1 cellular context compared by ENCODE assay signal in the genomic region with DNA sequence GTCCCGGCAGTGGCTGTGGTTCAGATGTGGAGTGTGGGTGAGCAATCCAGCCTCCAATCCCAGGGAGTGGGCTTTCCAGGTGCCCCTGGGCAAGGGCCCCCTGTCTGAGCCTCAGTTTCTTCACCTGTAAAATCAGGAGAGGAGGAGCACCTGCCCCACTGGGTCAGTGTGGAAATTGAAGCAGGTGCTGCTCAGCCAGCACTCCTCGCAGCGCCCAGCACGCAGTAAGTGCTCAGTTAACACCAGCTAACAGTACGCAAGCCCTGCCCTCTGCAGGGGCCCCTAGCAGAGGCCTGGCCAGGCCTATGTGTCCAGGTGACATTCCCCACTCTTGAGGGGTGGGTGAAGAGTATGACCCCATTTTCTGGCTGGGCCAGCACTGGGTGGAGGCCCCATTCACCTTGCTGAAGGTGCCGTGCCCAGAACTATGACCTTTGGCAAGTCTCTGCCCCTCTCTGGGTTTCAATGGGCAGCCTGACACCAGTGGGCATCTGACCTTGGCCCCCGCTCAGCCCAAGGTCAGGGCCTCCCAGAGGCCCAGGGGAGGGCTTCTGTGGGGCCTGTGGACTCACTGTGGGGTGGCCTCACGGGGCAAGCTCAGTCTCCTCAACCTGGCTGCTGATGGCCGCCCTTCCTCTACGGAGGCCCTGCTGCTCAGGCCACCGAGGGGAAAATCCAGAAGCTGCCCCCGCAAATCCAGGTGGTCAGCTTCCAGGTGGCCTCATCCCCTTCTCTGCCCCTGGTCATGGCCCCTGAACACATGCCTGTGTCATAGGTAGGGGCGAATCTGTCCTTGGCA.
A peak's percentile ranks its signal among the peaks of the same experiment; 100 is the strongest.
TF ChIP-seq lines count a peak whose summit lies in the region.

No MANE protein-coding gene starts in this region.

TF ChIP-seq in HepG2, 621 proteins besides CTCF, POLR2A, EP300 and RAD21 (continued from another document and continues in another):
- TF ChIP-seq, protein P1, sequence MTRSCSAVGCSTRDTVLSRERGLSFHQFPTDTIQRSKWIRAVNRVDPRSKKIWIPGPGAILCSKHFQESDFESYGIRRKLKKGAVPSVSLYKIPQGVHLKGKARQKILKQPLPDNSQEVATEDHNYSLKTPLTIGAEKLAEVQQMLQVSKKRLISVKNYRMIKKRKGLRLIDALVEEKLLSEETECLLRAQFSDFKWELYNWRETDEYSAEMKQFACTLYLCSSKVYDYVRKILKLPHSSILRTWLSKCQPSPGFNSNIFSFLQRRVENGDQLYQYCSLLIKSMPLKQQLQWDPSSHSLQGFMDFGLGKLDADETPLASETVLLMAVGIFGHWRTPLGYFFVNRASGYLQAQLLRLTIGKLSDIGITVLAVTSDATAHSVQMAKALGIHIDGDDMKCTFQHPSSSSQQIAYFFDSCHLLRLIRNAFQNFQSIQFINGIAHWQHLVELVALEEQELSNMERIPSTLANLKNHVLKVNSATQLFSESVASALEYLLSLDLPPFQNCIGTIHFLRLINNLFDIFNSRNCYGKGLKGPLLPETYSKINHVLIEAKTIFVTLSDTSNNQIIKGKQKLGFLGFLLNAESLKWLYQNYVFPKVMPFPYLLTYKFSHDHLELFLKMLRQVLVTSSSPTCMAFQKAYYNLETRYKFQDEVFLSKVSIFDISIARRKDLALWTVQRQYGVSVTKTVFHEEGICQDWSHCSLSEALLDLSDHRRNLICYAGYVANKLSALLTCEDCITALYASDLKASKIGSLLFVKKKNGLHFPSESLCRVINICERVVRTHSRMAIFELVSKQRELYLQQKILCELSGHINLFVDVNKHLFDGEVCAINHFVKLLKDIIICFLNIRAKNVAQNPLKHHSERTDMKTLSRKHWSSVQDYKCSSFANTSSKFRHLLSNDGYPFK (CRISPR knock-in tag; IDR thresholded peaks at IDR 0.05; ENCODE audit: borderline replicate concordance), result no peak; the same call in 1 of the 2 replicates
- TF ChIP-seq, protein P2, sequence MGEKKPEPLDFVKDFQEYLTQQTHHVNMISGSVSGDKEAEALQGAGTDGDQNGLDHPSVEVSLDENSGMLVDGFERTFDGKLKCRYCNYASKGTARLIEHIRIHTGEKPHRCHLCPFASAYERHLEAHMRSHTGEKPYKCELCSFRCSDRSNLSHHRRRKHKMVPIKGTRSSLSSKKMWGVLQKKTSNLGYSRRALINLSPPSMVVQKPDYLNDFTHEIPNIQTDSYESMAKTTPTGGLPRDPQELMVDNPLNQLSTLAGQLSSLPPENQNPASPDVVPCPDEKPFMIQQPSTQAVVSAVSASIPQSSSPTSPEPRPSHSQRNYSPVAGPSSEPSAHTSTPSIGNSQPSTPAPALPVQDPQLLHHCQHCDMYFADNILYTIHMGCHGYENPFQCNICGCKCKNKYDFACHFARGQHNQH (CRISPR knock-in tag; IDR thresholded peaks at IDR 0.05), result no peak; the same call in 1 of the 2 replicates
- TF ChIP-seq ATF7 (IDR thresholded peaks at IDR 0.05), result no peak
- no peak for TF ChIP-seq ATF7 (CRISPR knock-in tag; IDR thresholded peaks at IDR 0.05)
- TF ChIP-seq PAWR (CRISPR knock-in tag; IDR thresholded peaks at IDR 0.05; ENCODE audit: borderline replicate concordance), result no peak
- TF ChIP-seq ZNF552 (CRISPR knock-in tag; IDR thresholded peaks at IDR 0.05; ENCODE audit: borderline replicate concordance), result no peak
- peak; percentile 83; the same call in 1 of the 2 replicates for TF ChIP-seq MLLT10 (CRISPR knock-in tag; IDR thresholded peaks at IDR 0.05)
- TF ChIP-seq, protein P3, sequence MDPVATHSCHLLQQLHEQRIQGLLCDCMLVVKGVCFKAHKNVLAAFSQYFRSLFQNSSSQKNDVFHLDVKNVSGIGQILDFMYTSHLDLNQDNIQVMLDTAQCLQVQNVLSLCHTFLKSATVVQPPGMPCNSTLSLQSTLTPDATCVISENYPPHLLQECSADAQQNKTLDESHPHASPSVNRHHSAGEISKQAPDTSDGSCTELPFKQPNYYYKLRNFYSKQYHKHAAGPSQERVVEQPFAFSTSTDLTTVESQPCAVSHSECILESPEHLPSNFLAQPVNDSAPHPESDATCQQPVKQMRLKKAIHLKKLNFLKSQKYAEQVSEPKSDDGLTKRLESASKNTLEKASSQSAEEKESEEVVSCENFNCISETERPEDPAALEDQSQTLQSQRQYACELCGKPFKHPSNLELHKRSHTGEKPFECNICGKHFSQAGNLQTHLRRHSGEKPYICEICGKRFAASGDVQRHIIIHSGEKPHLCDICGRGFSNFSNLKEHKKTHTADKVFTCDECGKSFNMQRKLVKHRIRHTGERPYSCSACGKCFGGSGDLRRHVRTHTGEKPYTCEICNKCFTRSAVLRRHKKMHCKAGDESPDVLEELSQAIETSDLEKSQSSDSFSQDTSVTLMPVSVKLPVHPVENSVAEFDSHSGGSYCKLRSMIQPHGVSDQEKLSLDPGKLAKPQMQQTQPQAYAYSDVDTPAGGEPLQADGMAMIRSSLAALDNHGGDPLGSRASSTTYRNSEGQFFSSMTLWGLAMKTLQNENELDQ (CRISPR knock-in tag; IDR thresholded peaks at IDR 0.05; ENCODE audit: borderline replicate concordance), result no peak
- no peak for TF ChIP-seq ZNF20 (CRISPR knock-in tag; IDR thresholded peaks at IDR 0.05)
- TF ChIP-seq, protein P4, sequence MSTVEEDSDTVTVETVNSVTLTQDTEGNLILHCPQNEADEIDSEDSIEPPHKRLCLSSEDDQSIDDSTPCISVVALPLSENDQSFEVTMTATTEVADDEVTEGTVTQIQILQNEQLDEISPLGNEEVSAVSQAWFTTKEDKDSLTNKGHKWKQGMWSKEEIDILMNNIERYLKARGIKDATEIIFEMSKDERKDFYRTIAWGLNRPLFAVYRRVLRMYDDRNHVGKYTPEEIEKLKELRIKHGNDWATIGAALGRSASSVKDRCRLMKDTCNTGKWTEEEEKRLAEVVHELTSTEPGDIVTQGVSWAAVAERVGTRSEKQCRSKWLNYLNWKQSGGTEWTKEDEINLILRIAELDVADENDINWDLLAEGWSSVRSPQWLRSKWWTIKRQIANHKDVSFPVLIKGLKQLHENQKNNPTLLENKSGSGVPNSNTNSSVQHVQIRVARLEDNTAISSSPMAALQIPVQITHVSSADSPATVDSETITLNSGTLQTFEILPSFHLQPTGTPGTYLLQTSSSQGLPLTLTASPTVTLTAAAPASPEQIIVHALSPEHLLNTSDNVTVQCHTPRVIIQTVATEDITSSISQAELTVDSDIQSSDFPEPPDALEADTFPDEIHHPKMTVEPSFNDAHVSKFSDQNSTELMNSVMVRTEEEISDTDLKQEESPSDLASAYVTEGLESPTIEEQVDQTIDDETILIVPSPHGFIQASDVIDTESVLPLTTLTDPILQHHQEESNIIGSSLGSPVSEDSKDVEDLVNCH (CRISPR knock-in tag; IDR thresholded peaks at IDR 0.05), result no peak
- TF ChIP-seq PAF1 (CRISPR knock-in tag; IDR thresholded peaks at IDR 0.05), result no peak
- no peak for TF ChIP-seq ZNF607 (CRISPR knock-in tag; IDR thresholded peaks at IDR 0.05; ENCODE audit: borderline replicate concordance)
- TF ChIP-seq ZNF660 (CRISPR knock-in tag; IDR thresholded peaks at IDR 0.05; ENCODE audit: borderline replicate concordance, low read depth), result no peak
- TF ChIP-seq HMG20B (CRISPR knock-in tag; conservative IDR thresholded peaks at IDR 0.05), result no peak
- TF ChIP-seq LCORL (IDR thresholded peaks at IDR 0.05), result no peak
- peak; percentile 57; the same call in 1 of the 2 replicates for TF ChIP-seq LCORL (CRISPR knock-in tag; IDR thresholded peaks at IDR 0.05)
- no peak for TF ChIP-seq RNF2 (conservative IDR thresholded peaks at IDR 0.05; ENCODE audit: low read depth)
- no peak for TF ChIP-seq RFX3 (CRISPR knock-in tag; IDR thresholded peaks at IDR 0.05)
- TF ChIP-seq KAT8 (CRISPR knock-in tag; IDR thresholded peaks at IDR 0.05), result peak; percentile 38; the same call in 1 of the 2 replicates
- TF ChIP-seq, protein P5, sequence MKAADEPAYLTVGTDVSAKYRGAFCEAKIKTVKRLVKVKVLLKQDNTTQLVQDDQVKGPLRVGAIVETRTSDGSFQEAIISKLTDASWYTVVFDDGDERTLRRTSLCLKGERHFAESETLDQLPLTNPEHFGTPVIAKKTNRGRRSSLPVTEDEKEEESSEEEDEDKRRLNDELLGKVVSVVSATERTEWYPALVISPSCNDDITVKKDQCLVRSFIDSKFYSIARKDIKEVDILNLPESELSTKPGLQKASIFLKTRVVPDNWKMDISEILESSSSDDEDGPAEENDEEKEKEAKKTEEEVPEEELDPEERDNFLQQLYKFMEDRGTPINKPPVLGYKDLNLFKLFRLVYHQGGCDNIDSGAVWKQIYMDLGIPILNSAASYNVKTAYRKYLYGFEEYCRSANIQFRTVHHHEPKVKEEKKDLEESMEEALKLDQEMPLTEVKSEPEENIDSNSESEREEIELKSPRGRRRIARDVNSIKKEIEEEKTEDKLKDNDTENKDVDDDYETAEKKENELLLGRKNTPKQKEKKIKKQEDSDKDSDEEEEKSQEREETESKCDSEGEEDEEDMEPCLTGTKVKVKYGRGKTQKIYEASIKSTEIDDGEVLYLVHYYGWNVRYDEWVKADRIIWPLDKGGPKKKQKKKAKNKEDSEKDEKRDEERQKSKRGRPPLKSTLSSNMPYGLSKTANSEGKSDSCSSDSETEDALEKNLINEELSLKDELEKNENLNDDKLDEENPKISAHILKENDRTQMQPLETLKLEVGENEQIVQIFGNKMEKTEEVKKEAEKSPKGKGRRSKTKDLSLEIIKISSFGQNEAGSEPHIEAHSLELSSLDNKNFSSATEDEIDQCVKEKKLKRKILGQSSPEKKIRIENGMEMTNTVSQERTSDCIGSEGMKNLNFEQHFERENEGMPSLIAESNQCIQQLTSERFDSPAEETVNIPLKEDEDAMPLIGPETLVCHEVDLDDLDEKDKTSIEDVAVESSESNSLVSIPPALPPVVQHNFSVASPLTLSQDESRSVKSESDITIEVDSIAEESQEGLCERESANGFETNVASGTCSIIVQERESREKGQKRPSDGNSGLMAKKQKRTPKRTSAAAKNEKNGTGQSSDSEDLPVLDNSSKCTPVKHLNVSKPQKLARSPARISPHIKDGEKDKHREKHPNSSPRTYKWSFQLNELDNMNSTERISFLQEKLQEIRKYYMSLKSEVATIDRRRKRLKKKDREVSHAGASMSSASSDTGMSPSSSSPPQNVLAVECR (CRISPR knock-in tag; IDR thresholded peaks at IDR 0.05; ENCODE audit: borderline replicate concordance), result no peak; the same call in 1 of the 2 replicates
- TF ChIP-seq SNRNP70 (IDR thresholded peaks at IDR 0.05; ENCODE audit: low read depth, low read length), result no peak
- TF ChIP-seq MZF1 (CRISPR knock-in tag; IDR thresholded peaks at IDR 0.05; ENCODE audit: borderline replicate concordance), result 0 out of 2 replicates have a peak, but pooled peaks have one; percentile 41
- no peak; the same call in 1 of the 2 replicates for TF ChIP-seq ZSCAN9 (CRISPR knock-in tag; IDR thresholded peaks at IDR 0.05; ENCODE audit: borderline replicate concordance)
- no peak for TF ChIP-seq ZNF614 (CRISPR knock-in tag; IDR thresholded peaks at IDR 0.05; ENCODE audit: borderline replicate concordance)
- TF ChIP-seq CREB1 (IDR thresholded peaks at IDR 0.05), result no peak
- no peak for TF ChIP-seq CREB1 (CRISPR knock-in tag; IDR thresholded peaks at IDR 0.05)
- peak; percentile 55; the same call in 1 of the 2 replicates for TF ChIP-seq ZNF777 (CRISPR knock-in tag; IDR thresholded peaks at IDR 0.05)
- peak; percentile 78 for TF ChIP-seq FOXJ3 (CRISPR knock-in tag; IDR thresholded peaks at IDR 0.05; ENCODE audit: borderline replicate concordance)
- TF ChIP-seq DNMT1 (CRISPR knock-in tag; IDR thresholded peaks at IDR 0.05), result no peak
- TF ChIP-seq, protein P6, sequence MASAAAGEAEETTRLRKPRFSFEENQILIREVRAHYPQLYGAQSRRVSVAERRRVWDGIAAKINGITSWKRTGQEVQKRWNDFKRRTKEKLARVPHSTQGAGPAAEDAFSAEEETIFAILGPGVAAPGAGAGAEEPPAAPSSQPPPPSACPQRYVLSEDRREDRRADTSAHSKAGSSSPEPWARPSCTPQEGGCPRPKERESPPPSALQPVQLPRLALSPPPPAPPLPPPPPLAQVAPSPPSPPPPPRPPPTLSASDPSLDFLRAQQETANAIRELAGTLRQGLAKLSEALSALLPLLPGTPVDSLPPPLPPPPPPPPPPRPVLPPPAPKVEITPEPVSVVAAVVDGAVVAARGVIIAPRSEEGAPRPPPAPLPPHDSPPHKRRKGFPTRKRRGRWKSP (CRISPR knock-in tag; IDR thresholded peaks at IDR 0.05), result peak; percentile 83; the same call in 1 of the 2 replicates
- no peak for TF ChIP-seq NR3C1 (CRISPR knock-in tag; IDR thresholded peaks at IDR 0.05)
- TF ChIP-seq FOXA3 (CRISPR knock-in tag; IDR thresholded peaks at IDR 0.05), result peak; percentile 29; the same call in 1 of the 2 replicates
- peak; percentile 93 for TF ChIP-seq NR2F6 (IDR thresholded peaks at IDR 0.05)
- peak; percentile 89 for TF ChIP-seq NR2F6 (CRISPR knock-in tag; IDR thresholded peaks at IDR 0.05)
- TF ChIP-seq, protein P7, sequence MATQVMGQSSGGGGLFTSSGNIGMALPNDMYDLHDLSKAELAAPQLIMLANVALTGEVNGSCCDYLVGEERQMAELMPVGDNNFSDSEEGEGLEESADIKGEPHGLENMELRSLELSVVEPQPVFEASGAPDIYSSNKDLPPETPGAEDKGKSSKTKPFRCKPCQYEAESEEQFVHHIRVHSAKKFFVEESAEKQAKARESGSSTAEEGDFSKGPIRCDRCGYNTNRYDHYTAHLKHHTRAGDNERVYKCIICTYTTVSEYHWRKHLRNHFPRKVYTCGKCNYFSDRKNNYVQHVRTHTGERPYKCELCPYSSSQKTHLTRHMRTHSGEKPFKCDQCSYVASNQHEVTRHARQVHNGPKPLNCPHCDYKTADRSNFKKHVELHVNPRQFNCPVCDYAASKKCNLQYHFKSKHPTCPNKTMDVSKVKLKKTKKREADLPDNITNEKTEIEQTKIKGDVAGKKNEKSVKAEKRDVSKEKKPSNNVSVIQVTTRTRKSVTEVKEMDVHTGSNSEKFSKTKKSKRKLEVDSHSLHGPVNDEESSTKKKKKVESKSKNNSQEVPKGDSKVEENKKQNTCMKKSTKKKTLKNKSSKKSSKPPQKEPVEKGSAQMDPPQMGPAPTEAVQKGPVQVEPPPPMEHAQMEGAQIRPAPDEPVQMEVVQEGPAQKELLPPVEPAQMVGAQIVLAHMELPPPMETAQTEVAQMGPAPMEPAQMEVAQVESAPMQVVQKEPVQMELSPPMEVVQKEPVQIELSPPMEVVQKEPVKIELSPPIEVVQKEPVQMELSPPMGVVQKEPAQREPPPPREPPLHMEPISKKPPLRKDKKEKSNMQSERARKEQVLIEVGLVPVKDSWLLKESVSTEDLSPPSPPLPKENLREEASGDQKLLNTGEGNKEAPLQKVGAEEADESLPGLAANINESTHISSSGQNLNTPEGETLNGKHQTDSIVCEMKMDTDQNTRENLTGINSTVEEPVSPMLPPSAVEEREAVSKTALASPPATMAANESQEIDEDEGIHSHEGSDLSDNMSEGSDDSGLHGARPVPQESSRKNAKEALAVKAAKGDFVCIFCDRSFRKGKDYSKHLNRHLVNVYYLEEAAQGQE (IDR thresholded peaks at IDR 0.05; ENCODE audit: borderline replicate concordance in 1 of 2, low read depth in 1 of 2, low read length in 2 of 2), result 0 out of 4 replicates have a peak, but pooled peaks of 1 of the 2 experiments have one; percentile 24
- no peak for TF ChIP-seq ZNF569 (CRISPR knock-in tag; IDR thresholded peaks at IDR 0.05; ENCODE audit: borderline replicate concordance)
- TF ChIP-seq CBX2 (IDR thresholded peaks at IDR 0.05; ENCODE audit: low read depth, low read length), result no peak
- 0 out of 2 replicates have a peak, but pooled peaks have one; percentile 51 for TF ChIP-seq CBX2 (CRISPR knock-in tag; IDR thresholded peaks at IDR 0.05; ENCODE audit: low read depth)
